8 cellular contexts compared by ENCODE assay signal in the genomic region with DNA sequence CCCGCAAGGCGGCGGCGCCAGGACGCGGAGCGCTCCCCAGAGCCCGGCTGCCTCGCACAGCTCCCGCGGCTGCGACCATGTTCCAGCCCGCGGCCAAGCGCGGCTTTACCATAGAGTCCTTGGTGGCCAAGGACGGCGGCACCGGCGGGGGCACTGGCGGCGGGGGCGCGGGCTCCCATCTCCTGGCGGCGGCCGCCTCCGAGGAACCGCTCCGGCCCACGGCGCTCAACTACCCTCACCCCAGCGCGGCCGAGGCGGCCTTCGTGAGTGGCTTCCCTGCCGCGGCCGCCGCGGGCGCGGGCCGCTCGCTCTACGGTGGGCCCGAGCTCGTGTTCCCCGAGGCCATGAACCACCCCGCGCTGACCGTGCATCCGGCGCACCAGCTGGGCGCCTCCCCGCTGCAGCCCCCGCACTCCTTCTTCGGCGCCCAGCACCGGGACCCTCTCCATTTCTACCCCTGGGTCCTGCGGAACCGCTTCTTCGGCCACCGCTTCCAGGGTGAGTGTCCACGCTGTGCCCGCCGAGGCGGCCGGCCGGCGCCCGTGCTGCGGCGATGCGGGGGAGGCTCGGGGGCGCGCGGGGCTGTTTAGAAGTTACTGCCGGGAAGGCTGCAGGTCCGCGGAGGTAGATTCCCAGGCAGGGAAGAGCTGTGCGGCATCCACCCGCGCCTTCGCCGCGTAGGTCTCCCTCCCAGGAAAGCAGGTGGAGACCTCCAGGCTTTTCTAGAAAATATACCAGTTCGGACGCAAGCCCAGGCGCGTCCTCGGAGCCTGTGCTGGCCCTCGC. TPM values are rescaled to one million over a fixed set of nuclear protein-coding genes. Genes with fewer than 3 reads are reported as not detected.
DNase-seq lines count a peak whose midpoint lies in the region; ATAC-seq, FAIRE-seq and TF ChIP-seq lines count a peak whose summit lies in the region.

No MANE protein-coding gene starts in this region.

- H3K4me1 Mint-ChIP-seq in brain (peaks cover 30% of the 10 kb centered on the region), nephron progenitor cell (peaks cover 17% of the 10 kb centered on the region)

- DNase-seq in nephron progenitor cell (peak; percentile 56), pons (ENCODE audit: low spot score) (no peak), urothelium cell line (ENCODE audit: low spot score) (no peak)
- no peak for DNase-seq in stimulated activated CD4-positive, alpha-beta T cell treated with anti-CD3 and anti-CD28 coated beads, Interleukin-4, amount 100 ng/mL, for 4 hours

- ATAC-seq in GM18861 (IDR thresholded peaks at IDR 0.05; ENCODE audit: unreplicated experiment), result peak; percentile 0
- ATAC-seq in HG03354 (IDR thresholded peaks at IDR 0.05; ENCODE audit: poor library complexity, severe bottlenecking, unreplicated experiment), result peak; percentile 2
- no peak for ATAC-seq in HG02610 (IDR thresholded peaks at IDR 0.05; ENCODE audit: unreplicated experiment)

- H3K36me3 Mint-ChIP-seq in brain (no peaks in the 10 kb centered on the region), nephron progenitor cell (ENCODE audit: low read depth) (no peaks in the 10 kb centered on the region)

- H3K9me3 Mint-ChIP-seq in brain, result peaks cover 0 to 8% (median 0%) of the 10 kb centered on the region in 5 experiments
- peaks cover 8% of the 10 kb centered on the region for H3K9me3 Mint-ChIP-seq in nephron progenitor cell

- TF ChIP-seq CTCF in brain (conservative IDR thresholded peaks at IDR 0.05) (no peak), nephron progenitor cell (IDR thresholded peaks at IDR 0.05) (no peak)

- peaks cover 90% of the 10 kb centered on the region for H3K27me3 Mint-ChIP-seq in brain
- H3K27me3 Mint-ChIP-seq in nephron progenitor cell (ENCODE audit: low read depth, poor library complexity), result peaks cover 42% of the 10 kb centered on the region

- H3K4me3 Mint-ChIP-seq in brain (peak overlapping the region in 4 of 5 experiments; percentile 72 to 90 (median 82)), nephron progenitor cell (peak overlapping the region; percentile 60)

- no peak for FAIRE-seq in urothelium cell line (lab: Jason Lieb, UNC)

- H3K27ac Mint-ChIP-seq in brain (peak overlapping the region in 2 of 5 experiments; percentile 87 to 98), nephron progenitor cell (no peak overlapping the region)

RNA-seq across cellular contexts. Expression of a gene that starts 0.7 kb away (rescaled TPM):
- 9.1 TPM for polyA plus RNA-seq in brain (ENCODE audit: insufficient read depth, low read depth, low replicate concordance)

RNA-seq across cellular contexts. Expression of a gene that starts 30.9 kb away (rescaled TPM):
- polyA plus RNA-seq in brain (ENCODE audit: insufficient read depth, low read depth, low replicate concordance), result 7.1 TPM
